ENCODE assay signal across 27 cellular contexts in genomic region chr18:76343938-76344569, GRCh38.
"Had no signal": no experiment of that assay in that cellular context is flagged by ENCODE, and none has a peak within 500 bp of the region (broad histone marks: within the 10 kb centered on the region; RNA-seq: fewer than 3 reads in every experiment).

No MANE protein-coding gene starts in this region.

- ATAC-seq: natural killer cell; sciatic nerve; stimulated activated naive B cell treated with anti-CD40 and anti-IgM and Interleukin-4, amounts not matched to agents 10 μg/mL and 1 μg/mL and 100 μg/mL, for 72 hours; stimulated activated naive CD8-positive, alpha-beta T cell treated with anti-CD3 and anti-CD28 coated beads, Interleukin-15, Interleukin-2, amounts not matched to agents 100 U/mL and 50 U/mL, for 24 hours; upper lobe of right lung had no signal

- H3K36me3 ChIP-seq: left ventricle myocardium inferior, ovary, right atrium auricular region, suprapubic skin, thoracic aorta, tibial artery, upper lobe of right lung, uterus had no signal

- H3K9me3 ChIP-seq: ovary, thoracic aorta, uterus had no signal

- H3K27ac Mint-ChIP-seq: immature natural killer cell; mesothelial cell of epicardium; naive B cell; natural killer cell; nephron progenitor cell; progenitor cell of endocrine pancreas; stimulated activated naive B cell treated with anti-CD40 and anti-IgM and Interleukin-4, amounts not matched to agents 10 μg/mL and 1 μg/mL and 100 μg/mL, for 72 hours had no signal

- DNase-seq: hypothalamus; immature natural killer cell; islet precursor cell; left ventricle myocardium inferior; mesendoderm; naive B cell; natural killer cell; nephron progenitor cell; ovary; stimulated activated CD4-positive, alpha-beta T cell treated with anti-CD3 and anti-CD28 coated beads, Interleukin-12 subunit alpha, Interleukin-12 subunit beta, amount 100 ng/mL, for 4 hours; stimulated activated CD4-positive, alpha-beta T cell treated with anti-CD3 and anti-CD28 coated beads, Interleukin-15, amount 100 ng/mL, for 24 hours; stimulated activated CD4-positive, alpha-beta T cell treated with anti-CD3 and anti-CD28 coated beads, Interleukin-2, amount 100 ng/mL, for 24 hours; stimulated activated CD4-positive, alpha-beta T cell treated with anti-CD3 and anti-CD28 coated beads, Interleukin-4, amount 100 ng/mL, for 1 hour; stimulated activated naive B cell treated with anti-CD40 and anti-IgM and Interleukin-4, amounts not matched to agents 10 μg/mL and 1 μg/mL and 100 μg/mL, for 72 hours; stimulated activated naive CD8-positive, alpha-beta T cell treated with anti-CD3 and anti-CD28 coated beads, Interleukin-15, Interleukin-2, amounts not matched to agents 100 U/mL and 50 U/mL, for 24 hours; tibial artery; trophoblast cell; upper lobe of right lung; uterus had no signal

- H3K4me3 ChIP-seq: left ventricle myocardium inferior, lung, ovary, right atrium auricular region, skin epidermis, suprapubic skin, thoracic aorta, tibial artery, upper lobe of right lung, uterus had no signal

- H3K4me3 Mint-ChIP-seq: immature natural killer cell; mesothelial cell of epicardium; naive B cell; natural killer cell; nephron progenitor cell; stimulated activated naive B cell treated with anti-CD40 and anti-IgM and Interleukin-4, amounts not matched to agents 10 μg/mL and 1 μg/mL and 100 μg/mL, for 72 hours had no signal

- H3K27ac ChIP-seq: left ventricle myocardium inferior, ovary, right atrium auricular region, skin epidermis, suprapubic skin, thoracic aorta, tibial artery, upper lobe of right lung, uterus had no signal

- H3K27me3 ChIP-seq: ovary, right atrium auricular region, suprapubic skin, upper lobe of right lung, uterus had no signal

- H3K9me3 Mint-ChIP-seq: immature natural killer cell, natural killer cell had no signal

- H3K4me1 ChIP-seq: upper lobe of right lung, uterus had no signal

- H3K36me3 Mint-ChIP-seq: natural killer cell had no signal
